Comparison of ENCODE assay signal across 9 cellular contexts in the genomic region with DNA sequence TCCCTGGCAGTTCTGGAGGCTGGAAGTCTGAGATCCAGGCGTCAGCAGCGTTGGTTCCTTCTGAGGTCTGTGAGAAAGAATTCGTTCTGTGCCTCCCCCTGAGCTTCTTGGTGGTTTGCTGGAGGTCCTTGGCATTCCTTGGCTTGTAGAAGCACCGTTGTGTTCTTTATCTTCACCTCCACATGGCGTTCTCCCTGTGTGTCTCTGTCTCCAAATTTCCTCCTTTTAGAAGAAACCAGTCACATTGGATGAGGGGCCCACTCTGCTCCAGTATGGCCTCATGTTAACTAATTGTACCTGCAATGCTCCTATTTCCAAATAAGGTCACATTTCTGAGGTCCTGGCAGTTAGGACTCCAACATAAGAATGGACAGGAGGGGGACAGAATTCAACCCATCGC.
DNase-seq lines count a peak whose midpoint lies in the region; ATAC-seq, FAIRE-seq and TF ChIP-seq lines count a peak whose summit lies in the region.
"Had no signal": no experiment of that assay in that cellular context is flagged by ENCODE, and none has a peak within 500 bp of the region (broad histone marks: within the 10 kb centered on the region; RNA-seq: fewer than 3 reads in every experiment).

No MANE protein-coding gene starts in this region.

- H4K20me1 ChIP-seq in KMS-11 (ENCODE audit: insufficient read depth) = no peaks in the 10 kb centered on the region
- H4K20me1 ChIP-seq in keratinocyte (ENCODE audit: control insufficient read depth, extremely low read depth, insufficient read depth, low read length) = no peaks in the 10 kb centered on the region

- no peak for TF ChIP-seq CTCF in KMS-11 (conservative IDR thresholded peaks at IDR 0.05; ENCODE audit: low read depth, low read length)
- TF ChIP-seq CTCF in adrenal gland (IDR thresholded peaks at IDR 0.05) = no peak
- TF ChIP-seq CTCF in keratinocyte (optimal IDR thresholded peaks at IDR 0.05 in 1 of 3, IDR thresholded peaks at IDR 0.05 in 1 of 3, conservative IDR thresholded peaks at IDR 0.05 in 1 of 3; ENCODE audit: extremely low read depth in 1 of 3, insufficient read depth in 2 of 3, low read length in 3 of 3) = no peak
- no peak for TF ChIP-seq CTCF in upper lobe of right lung (IDR thresholded peaks at IDR 0.05)

- H3K4me2 ChIP-seq in KMS-11 (peak overlapping the region; percentile 70), keratinocyte (ENCODE audit: control insufficient read depth, extremely low read depth, insufficient read depth, low read depth, low read length) (peak overlapping the region; percentile 23)

- FAIRE-seq in keratinocyte (lab: Jason Lieb, UNC) = no peak

- WGBS in adrenal gland, 4 donors = 81 to 90% (median 88%) methylated on average over 6 of the region's 6 CpGs

- no peaks in the 10 kb centered on the region for H3K9me1 ChIP-seq in keratinocyte (ENCODE audit: control insufficient read depth, extremely low read depth, insufficient read depth, low read length)

- no peak for ATAC-seq in upper lobe of right lung

- H3K27ac ChIP-seq in KMS-11 = peak overlapping the region; percentile 71
- H3K27ac ChIP-seq in adrenal gland = peak overlapping the region; percentile 18 to 81 (median 35)
- H3K27ac ChIP-seq in keratinocyte (ENCODE audit: control insufficient read depth, insufficient read depth, low read length) = peak overlapping the region; percentile 61
- H3K27ac ChIP-seq in temporal lobe (ENCODE audit: low read depth, low read length) = peak overlapping the region; percentile 6
- H3K27ac ChIP-seq in upper lobe of right lung = no peak overlapping the region

- H3K79me2 ChIP-seq in KMS-11 (ENCODE audit: insufficient read depth, low read depth) = no peaks in the 10 kb centered on the region
- H3K79me2 ChIP-seq in keratinocyte (ENCODE audit: control insufficient read depth, insufficient read depth, low read length) = no peaks in the 10 kb centered on the region

- H3K4me1 ChIP-seq in KMS-11 (ENCODE audit: low read depth, poor library complexity, severe bottlenecking) (peaks cover 34% of the 10 kb centered on the region), adrenal gland (replicated peaks in 1 of 2) (peaks cover 4 to 5% of the 10 kb centered on the region in 2 donors), keratinocyte (ENCODE audit: control insufficient read depth, extremely low read depth, insufficient read depth, low read length) (peaks cover 22% of the 10 kb centered on the region), upper lobe of right lung (peaks cover 10% of the 10 kb centered on the region)

- intact Hi-C loops in adrenal gland (cut with DNase I) = no loop called here
- intact Hi-C loops in upper lobe of right lung (cut with DNase I) = no loop called here

- H3K9me3 ChIP-seq in adrenal gland (replicated peaks in 1 of 3) (no peaks in the 10 kb centered on the region), keratinocyte (ENCODE audit: control insufficient read depth, low read depth, low read length) (no peaks in the 10 kb centered on the region), upper lobe of right lung (no peaks in the 10 kb centered on the region)

- H2AFZ ChIP-seq in KMS-11 (ENCODE audit: low read depth) = no peak overlapping the region
- no peak overlapping the region for H2AFZ ChIP-seq in keratinocyte (ENCODE audit: control insufficient read depth, low read length)

- H3K36me3 ChIP-seq in KMS-11 (ENCODE audit: insufficient read depth) = no peaks in the 10 kb centered on the region
- H3K36me3 ChIP-seq in adrenal gland (replicated peaks in 1 of 2) = no peaks in the 10 kb centered on the region
- H3K36me3 ChIP-seq in keratinocyte (ENCODE audit: control insufficient read depth in 2 of 2, extremely low read depth in 1 of 2, insufficient read depth in 2 of 2, low read length in 2 of 2) = no peaks in the 10 kb centered on the region
- no peaks in the 10 kb centered on the region for H3K36me3 ChIP-seq in upper lobe of right lung

- dilution Hi-C loops in keratinocyte (cut with MboI; ENCODE audit: extremely low pct_ligation_motif_present, low sequenced_read_pairs) = no loop called here

- H3K9ac ChIP-seq in KMS-11 (no peak overlapping the region), keratinocyte (ENCODE audit: control insufficient read depth, extremely low read depth, insufficient read depth, low read length) (no peak overlapping the region)

- H3K4me3 ChIP-seq in KMS-11 (IDR thresholded peaks at IDR 0.05; ENCODE audit: insufficient read depth, low read depth, low read length) (no peak overlapping the region), adrenal gland (no peak overlapping the region), keratinocyte (ENCODE audit: control insufficient read depth in 2 of 3, extremely low read depth in 1 of 3, insufficient read depth in 2 of 3, low read depth in 1 of 3, low read length in 3 of 3) (no peak overlapping the region), upper lobe of right lung (no peak overlapping the region)

- H3K27me3 ChIP-seq in KMS-11 (ENCODE audit: insufficient read depth, low read depth) (no peaks in the 10 kb centered on the region), adrenal gland (no peaks in the 10 kb centered on the region), keratinocyte (ENCODE audit: control insufficient read depth, extremely low read depth, insufficient read depth, low read length) (no peaks in the 10 kb centered on the region), upper lobe of right lung (no peaks in the 10 kb centered on the region)

- no peak for TF ChIP-seq POLR2A in adrenal gland (IDR thresholded peaks at IDR 0.05)

- DNase-seq in adrenal gland (no peak), keratinocyte (ENCODE audit: low read depth, low spot score) (no peak), activated gamma-delta T cell treated with Interleukin-2 at 50 U/mL for 16 hours (no peak), SW 1271 (lab: John Stamatoyannopoulos, UW) (no peak), upper lobe of right lung (no peak)
- DNase-seq: effector memory CD4-positive, alpha-beta T cell; NCI-H1417 had no signal
